In genomic region chr4:178448372-178449040, GRCh38 we compare ENCODE assay signal across 19 cellular contexts.
DNase-seq lines count a peak whose midpoint lies in the region; ATAC-seq and FAIRE-seq lines count a peak whose summit lies in the region.
"Had no signal": no experiment of that assay in that cellular context is flagged by ENCODE, and none has a peak within 500 bp of the region (broad histone marks: within the 10 kb centered on the region; RNA-seq: fewer than 3 reads in every experiment).

No MANE protein-coding gene starts in this region.

- H3K27ac Mint-ChIP-seq in stimulated activated naive CD8-positive, alpha-beta T cell treated with anti-CD3 and anti-CD28 coated beads, Interleukin-15, amount 100 ng/mL, for 72 hours: no peak overlapping the region
- H3K27ac Mint-ChIP-seq: B cell; CD4-positive, CD25-positive, alpha-beta regulatory T cell; CD8-positive, alpha-beta T cell; GM23338; H9 had no signal

- peak; percentile 13 for FAIRE-seq in islet of Langerhans (lab: Jason Lieb, UNC)
- FAIRE-seq: GM12878, GM18507 had no signal

- no peak overlapping the region for H3K4me3 Mint-ChIP-seq in stimulated activated naive CD8-positive, alpha-beta T cell treated with anti-CD3 and anti-CD28 coated beads, Interleukin-15, amount 100 ng/mL, for 72 hours
- H3K4me3 Mint-ChIP-seq: B cell; CD4-positive, CD25-positive, alpha-beta regulatory T cell; CD8-positive, alpha-beta T cell; GM23338; H9 had no signal

- H3K27me3 Mint-ChIP-seq in stimulated activated naive CD8-positive, alpha-beta T cell treated with anti-CD3 and anti-CD28 coated beads, Interleukin-15, amount 100 ng/mL, for 72 hours: no peaks in the 10 kb centered on the region
- H3K27me3 Mint-ChIP-seq: B cell; CD4-positive, CD25-positive, alpha-beta regulatory T cell had no signal

- H3K9me3 Mint-ChIP-seq in stimulated activated naive CD8-positive, alpha-beta T cell treated with anti-CD3 and anti-CD28 coated beads, Interleukin-15, amount 100 ng/mL, for 72 hours: peaks cover 0 to 6% of the 10 kb centered on the region in 2 donors
- H3K9me3 Mint-ChIP-seq: GM23338 had no signal

- no peak for ATAC-seq in stimulated activated naive CD8-positive, alpha-beta T cell treated with anti-CD3 and anti-CD28 coated beads, Interleukin-15, amount 100 ng/mL, for 72 hours
- ATAC-seq: CD8-positive, alpha-beta T cell; GM12878; GM23338; HCT116 had no signal

- no peaks in the 10 kb centered on the region for H3K4me1 Mint-ChIP-seq in stimulated activated naive CD8-positive, alpha-beta T cell treated with anti-CD3 and anti-CD28 coated beads, Interleukin-15, amount 100 ng/mL, for 72 hours
- H3K4me1 Mint-ChIP-seq: B cell; CD4-positive, CD25-positive, alpha-beta regulatory T cell; GM23338; H9 had no signal

- DNase-seq in DMS 273 (lab: John Stamatoyannopoulos, UW; ENCODE audit: unreplicated experiment): peak; percentile 49
- DNase-seq in DMS 273 treated with DMSO at 0.1 percent for 48 hours (lab: John Stamatoyannopoulos, UW): no peak
- peak; percentile 22 for DNase-seq in NCI-H524 treated with DMSO at 0.1 percent for 48 hours (lab: John Stamatoyannopoulos, UW)
- no peak for DNase-seq in stimulated activated naive CD8-positive, alpha-beta T cell treated with anti-CD3 and anti-CD28 coated beads, Interleukin-15, amount 100 ng/mL, for 72 hours
- DNase-seq in NCI-H510A (lab: John Stamatoyannopoulos, UW): no peak
- DNase-seq in NCI-H1436 (lab: John Stamatoyannopoulos, UW): no peak
- DNase-seq: Caco-2; CD4-positive, CD25-positive, alpha-beta regulatory T cell; CD8-positive, alpha-beta T cell; DMS53; DND-41; GDM1; H9 had no signal

Comparison
In these comparisons a context has a peak if more than half of its experiments do, and no peak if none do; other contexts are left out.
1. DNase-seq: peak in DMS 273 (single experiment) and NCI-H524 treated with DMSO at 0.1 percent for 48 hours (single experiment); none in DMS 273 treated with DMSO at 0.1 percent for 48 hours (single experiment), stimulated activated naive CD8-positive, alpha-beta T cell treated with anti-CD3 and anti-CD28 coated beads, Interleukin-15, amount 100 ng/mL, for 72 hours (0 of 2), NCI-H510A (single experiment) and NCI-H1436 (single experiment).